24 cellular contexts compared by ENCODE assay signal in the genomic region with DNA sequence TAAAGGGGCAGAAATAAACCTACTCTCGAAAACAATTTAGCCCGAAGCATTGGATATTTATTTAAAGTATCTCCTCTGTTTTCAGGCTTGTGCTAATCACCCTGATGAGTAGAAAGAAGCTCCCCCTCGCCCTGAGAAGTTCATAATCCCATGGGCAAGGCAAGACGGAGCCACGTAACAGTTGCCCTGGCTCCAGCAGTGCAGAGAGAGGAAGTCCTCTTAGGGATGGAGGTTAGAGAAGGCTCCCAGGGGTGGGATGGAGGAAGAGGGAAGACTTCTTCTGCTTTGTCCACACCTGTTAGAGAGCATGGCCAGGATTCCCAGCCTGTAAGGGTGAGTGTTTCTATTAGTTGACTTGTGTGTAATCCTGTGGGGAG. TPM values are rescaled to one million over a fixed set of nuclear protein-coding genes. Genes with fewer than 3 reads are reported as not detected.
DNase-seq lines count a peak whose midpoint lies in the region; ATAC-seq, FAIRE-seq and TF ChIP-seq lines count a peak whose summit lies in the region.
"Had no signal": no experiment of that assay in that cellular context is flagged by ENCODE, and none has a peak within 500 bp of the region (broad histone marks: within the 10 kb centered on the region; RNA-seq: fewer than 3 reads in every experiment).

No MANE protein-coding gene starts in this region.

- no TSS peak for BruUV-seq in GM12878 (replicated peaks; lab: Mats Ljungman, UMichigan)

- H3K27ac ChIP-seq in KMS-11, result no peak overlapping the region
- peak overlapping the region; percentile 68 for H3K27ac ChIP-seq in GM12878 (ENCODE audit: control insufficient read depth, insufficient read depth)
- H3K27ac ChIP-seq in upper lobe of right lung, result no peak overlapping the region
- H3K27ac ChIP-seq: GM23248, HL-60, lower lobe of right lung, prostate gland had no signal

- intact Hi-C loops in GM12878 (cut with micrococcal nuclease; ENCODE audit: unreplicated experiment), result loop anchor here (5.0 kb wide), 1 partner anchor 38 kb away; no protein-coding TSS in a partner anchor
- intact Hi-C loops in upper lobe of right lung (cut with DNase I), result no loop called here

- H3K79me2 ChIP-seq in KMS-11 (ENCODE audit: insufficient read depth, low read depth) (no peaks in the 10 kb centered on the region), GM12878 (ENCODE audit: control insufficient read depth, insufficient read depth, low read length) (no peaks in the 10 kb centered on the region)

- POLR2A ChIA-PET in GM12878 (lab: Charles Lee), result interaction anchor here (0.7 to 2.2 kb wide), 5 partner anchors 10 to 37 kb away, joined by 3 to 22 read pairs (median 5); a partner anchor contains a TSS

- H3K9ac ChIP-seq in KMS-11 (no peak overlapping the region), GM12878 (ENCODE audit: control insufficient read depth, insufficient read depth, low read length) (peak overlapping the region; percentile 67)
- H3K9ac ChIP-seq: GM23248 had no signal

- no peak for TF ChIP-seq POLR2A in GM12878 (IDR thresholded peaks at IDR 0.05; ENCODE audit: low read depth, low read length)

- peak; percentile 7 for FAIRE-seq in GM12878 (lab: Jason Lieb, UNC)

- peaks cover 42% of the 10 kb centered on the region for H3K4me1 Mint-ChIP-seq in activated CD8-positive, alpha-beta memory T cell treated with anti-CD3 and anti-CD28 coated beads, Interleukin-2, amount 10 ng/mL, durations not matched to agents 7 days and 5 days

- no peaks in the 10 kb centered on the region for H3K36me3 Mint-ChIP-seq in activated CD8-positive, alpha-beta memory T cell treated with anti-CD3 and anti-CD28 coated beads, Interleukin-2, amount 10 ng/mL, durations not matched to agents 7 days and 5 days

- RAD21 ChIA-PET in GM12878 (lab: Charles Lee; ENCODE audit: unreplicated experiment), result interaction anchor here (1.3 to 3.5 kb wide), 9 partner anchors 10 to 247 kb away, joined by 4 to 40 read pairs (median 7); no protein-coding TSS in a partner anchor

- H2AFZ ChIP-seq in KMS-11 (ENCODE audit: low read depth) (no peak overlapping the region), GM12878 (ENCODE audit: control insufficient read depth, low read depth, low read length) (peak overlapping the region; percentile 5; the same call in 1 of the 2 replicates)
- H2AFZ ChIP-seq: GM23248 had no signal

- CTCF ChIA-PET in activated CD8-positive, alpha-beta memory T cell treated with anti-CD3 and anti-CD28 coated beads, Interleukin-2, amount 10 ng/mL, durations not matched to agents 7 days and 5 days (lab: Charles Lee), result no interaction called here
- CTCF ChIA-PET in GM12878 (lab: Yijun Ruan, JAX), result interaction anchor here (1.1 to 2.1 kb wide), 6 partner anchors 10 to 247 kb away, joined by 3 to 23 read pairs (median 5); no protein-coding TSS in a partner anchor

- H3K36me3 ChIP-seq in KMS-11 (ENCODE audit: insufficient read depth), result no peaks in the 10 kb centered on the region
- no peaks in the 10 kb centered on the region for H3K36me3 ChIP-seq in GM12878 (ENCODE audit: control insufficient read depth in 2 of 2, insufficient read depth in 2 of 2, low read length in 1 of 2)
- H3K36me3 ChIP-seq in upper lobe of right lung, result no peaks in the 10 kb centered on the region
- H3K36me3 ChIP-seq: lower lobe of right lung, prostate gland had no signal

- in situ Hi-C loops in GM12878 (cut with MboI), result no loop called here

- WGBS in GM12878 (ENCODE audit: insufficient coverage, insufficient replicate concordance, low lambda C conversion rate, missing lambda C conversion rate), result 13% methylated on average over 5 of the region's 5 CpGs

- peak; percentile 9 for ATAC-seq in activated CD8-positive, alpha-beta memory T cell treated with anti-CD3 and anti-CD28 coated beads, Interleukin-2, amount 10 ng/mL, durations not matched to agents 7 days and 5 days
- peak; percentile 1; the same call in 2 of the 3 replicates for ATAC-seq in GM12878
- ATAC-seq in upper lobe of right lung, result no peak
- ATAC-seq in HG02938 (IDR thresholded peaks at IDR 0.05; ENCODE audit: unreplicated experiment), result no peak
- ATAC-seq: heart right ventricle, lower lobe of right lung had no signal

- peaks cover 67% of the 10 kb centered on the region for H3K27me3 Mint-ChIP-seq in activated CD8-positive, alpha-beta memory T cell treated with anti-CD3 and anti-CD28 coated beads, Interleukin-2, amount 10 ng/mL, durations not matched to agents 7 days and 5 days
- H3K27me3 Mint-ChIP-seq: type B pancreatic cell had no signal

- H3K4me2 ChIP-seq in KMS-11 (peak overlapping the region; percentile 7; the same call in 1 of the 2 replicates), GM12878 (ENCODE audit: control insufficient read depth, insufficient read depth) (peak overlapping the region; percentile 86)

- no peak for TF ChIP-seq EP300 in GM12878 (IDR thresholded peaks at IDR 0.05; ENCODE audit: borderline replicate concordance in 1 of 2, control insufficient read depth in 1 of 2, low read depth in 2 of 2, low read length in 2 of 2)

- H3K27ac Mint-ChIP-seq in activated CD8-positive, alpha-beta memory T cell treated with anti-CD3 and anti-CD28 coated beads, Interleukin-2, amount 10 ng/mL, durations not matched to agents 7 days and 5 days, result peak overlapping the region; percentile 6
- H3K27ac Mint-ChIP-seq: type B pancreatic cell had no signal

- peaks cover 52% of the 10 kb centered on the region for H3K4me1 ChIP-seq in KMS-11 (ENCODE audit: low read depth, poor library complexity, severe bottlenecking)
- H3K4me1 ChIP-seq in GM12878 (ENCODE audit: control insufficient read depth, insufficient read depth, low read length), result peaks cover 54% of the 10 kb centered on the region
- peaks cover 15% of the 10 kb centered on the region for H3K4me1 ChIP-seq in upper lobe of right lung

- H3K9me3 ChIP-seq in GM12878 (replicated peaks; ENCODE audit: control insufficient read depth, insufficient read depth, low read length), result no peaks in the 10 kb centered on the region
- no peaks in the 10 kb centered on the region for H3K9me3 ChIP-seq in upper lobe of right lung
- H3K9me3 ChIP-seq: heart right ventricle, lower lobe of right lung, prostate gland had no signal

- DNase-seq in activated CD8-positive, alpha-beta memory T cell treated with anti-CD3 and anti-CD28 coated beads, Interleukin-2, amount 10 ng/mL, durations not matched to agents 7 days and 5 days, result no peak
- DNase-seq in activated CD8-positive, alpha-beta memory T cell treated with anti-CD3 and anti-CD28 coated beads, Interleukin-2, amount 50 U/mL, for 48 hours, result no peak
- DNase-seq in GM12878 (ENCODE audit: low read depth, low spot score) (no peak), AG20443 (ENCODE audit: low spot score) (no peak), upper lobe of right lung (no peak), nucleus accumbens (lab: John Stamatoyannopoulos, UW) (no peak)
- DNase-seq: activated gamma-delta T cell; COR-L47; EL; GM23248; heart right ventricle; lower lobe of right lung; naive thymus-derived CD4-positive, alpha-beta T cell; NCI-H1092; NCI-H2107; NCI-H526; stimulated activated CD4-positive, alpha-beta T cell treated with anti-CD3 and anti-CD28 coated beads, Interleukin-12 subunit alpha, Interleukin-12 subunit beta, amount 100 ng/mL, for 4 hours had no signal

- H3K4me3 ChIP-seq in KMS-11 (IDR thresholded peaks at IDR 0.05; ENCODE audit: insufficient read depth, low read depth, low read length) (no peak overlapping the region), GM12878 (peak overlapping the region; percentile 55; the same call in 1 of the 2 replicates), upper lobe of right lung (no peak overlapping the region)
- H3K4me3 ChIP-seq: GM23248, heart right ventricle, lower lobe of right lung, prostate gland had no signal

- H3K4me3 Mint-ChIP-seq in activated CD8-positive, alpha-beta memory T cell treated with anti-CD3 and anti-CD28 coated beads, Interleukin-2, amount 10 ng/mL, durations not matched to agents 7 days and 5 days, result no peak overlapping the region
- H3K4me3 Mint-ChIP-seq: naive thymus-derived CD4-positive, alpha-beta T cell; type B pancreatic cell had no signal

- no peak for TF ChIP-seq CTCF in KMS-11 (conservative IDR thresholded peaks at IDR 0.05; ENCODE audit: low read depth, low read length)
- no peak for TF ChIP-seq CTCF in GM12878 (IDR thresholded peaks at IDR 0.05 in 2 of 3, conservative IDR thresholded peaks at IDR 0.05 in 1 of 3; ENCODE audit: control insufficient read depth in 2 of 3, extremely low read depth in 1 of 3, insufficient read depth in 1 of 3, low read depth in 3 of 3, low read length in 3 of 3)
- TF ChIP-seq CTCF in upper lobe of right lung (IDR thresholded peaks at IDR 0.05), result no peak

- H3K27me3 ChIP-seq in KMS-11 (ENCODE audit: insufficient read depth, low read depth) (no peaks in the 10 kb centered on the region), GM12878 (replicated peaks in 1 of 2; ENCODE audit: control insufficient read depth in 2 of 2, insufficient read depth in 2 of 2, low read length in 1 of 2) (no peaks in the 10 kb centered on the region), upper lobe of right lung (peaks cover 35% of the 10 kb centered on the region)

- SMC1A ChIA-PET in GM12878 (lab: Charles Lee; ENCODE audit: uncharacterized antibody, unreplicated experiment), result interaction anchor here (0.6 to 16.6 kb wide), 14 partner anchors 9 to 247 kb away, joined by 3 to 208 read pairs (median 4); no protein-coding TSS in a partner anchor

- H4K20me1 ChIP-seq in KMS-11 (ENCODE audit: insufficient read depth), result no peaks in the 10 kb centered on the region
- no peaks in the 10 kb centered on the region for H4K20me1 ChIP-seq in GM12878 (ENCODE audit: control insufficient read depth, insufficient read depth)

- no peak for TF ChIP-seq RAD21 in GM12878 (IDR thresholded peaks at IDR 0.05; ENCODE audit: insufficient read depth, low read depth, low read length)

- no peaks in the 10 kb centered on the region for H3K9me3 Mint-ChIP-seq in activated CD8-positive, alpha-beta memory T cell treated with anti-CD3 and anti-CD28 coated beads, Interleukin-2, amount 10 ng/mL, durations not matched to agents 7 days and 5 days (ENCODE audit: low read depth)
- H3K9me3 Mint-ChIP-seq: naive thymus-derived CD4-positive, alpha-beta T cell; type B pancreatic cell had no signal

RNA-seq across cellular contexts. Expression of a gene that starts 3.4 kb away (rescaled TPM):
- under 1 TPM in 1 of 2 experiments, not detected in 1; 0.35 TPM for total RNA-seq in activated CD8-positive, alpha-beta memory T cell treated with anti-CD3 and anti-CD28 coated beads, Interleukin-2, amount 10 ng/mL, durations not matched to agents 7 days and 5 days
- total RNA-seq in GM12878 (2013; cell fraction: nucleolus; rRNA removed), result 0.33 TPM in 1 of 2 replicates, not detected in the other
- total RNA-seq in GM12878 (2014; rRNA removed) (not detected in 2 replicates), GM12878 (2014; rRNA removed; fragmentation: Illumina TruSeq; extraction: Trizol) (not detected in 2 replicates), GM12878 (2021) (not detected in 2 replicates), upper lobe of right lung (0.32 TPM)
- not detected for polyA plus RNA-seq in GM12878 (2011; ENCODE audit: low read depth)
- polyA plus RNA-seq in GM12878 (2011; rRNA removed) (not detected in 2 replicates), GM12878 (2014; fragmentation: Illumina TruSeq; extraction: Trizol) (not detected in 2 replicates), GM12878 (2014; fragmentation: Nextera tagmentation; extraction: Ambion mirVana) (not detected), GM12878 (2014; rRNA removed) (not detected in 2 replicates), GM12878 (2016; fragmentation: Nextera tagmentation; extraction: Ambion mirVana) (not detected)
- 0.06 and 0.13 TPM in 2 replicates for polyA plus RNA-seq in GM12878 (2011; cell fraction: cytosol; rRNA removed)
- polyA plus RNA-seq in GM12878 (2011; cell fraction: nucleus; rRNA removed), result 0.42 TPM in 2 replicates
- polyA plus RNA-seq in GM12878 (2012), result 0.18 and 0.22 TPM in 2 replicates
- not detected in 2 replicates for polyA minus RNA-seq in GM12878 (2011; rRNA and poly(A)+ RNA removed)
- not detected in 2 replicates for polyA minus RNA-seq in GM12878 (2011; cell fraction: cytosol; rRNA and poly(A)+ RNA removed)
- polyA minus RNA-seq in GM12878 (2011; cell fraction: nucleus; rRNA and poly(A)+ RNA removed), result 0.48 TPM in 1 of 2 replicates, not detected in the other
- total RNA-seq: A673, GM23248, heart right ventricle, RPMI7951 had no signal
- polyA plus RNA-seq: GM23248, heart right ventricle had no signal

RNA-seq across cellular contexts. Expression of a gene that starts 25.3 kb away (rescaled TPM):
- total RNA-seq in activated CD8-positive, alpha-beta memory T cell treated with anti-CD3 and anti-CD28 coated beads, Interleukin-2, amount 10 ng/mL, durations not matched to agents 7 days and 5 days, result 1 to 10 TPM in 1 of 2 experiments, under 1 TPM in 1; 0.15 to 2.6 TPM
- 50.9 and 53.6 TPM in 2 replicates for total RNA-seq in GM12878 (2013; cell fraction: nucleolus; rRNA removed)
- total RNA-seq in GM12878 (2014; rRNA removed), result 9.8 and 13.0 TPM in 2 replicates
- total RNA-seq in GM12878 (2014; rRNA removed; fragmentation: Illumina TruSeq; extraction: Trizol), result 3.9 and 4.4 TPM in 2 replicates
- total RNA-seq in GM12878 (2021), result 14.0 and 14.8 TPM in 2 replicates
- polyA plus RNA-seq in GM12878 (2011; ENCODE audit: low read depth), result 1.6 TPM
- polyA plus RNA-seq in GM12878 (2011; rRNA removed), result 8.1 and 12.9 TPM in 2 replicates
- 18.6 and 22.9 TPM in 2 replicates for polyA plus RNA-seq in GM12878 (2011; cell fraction: cytosol; rRNA removed)
- polyA plus RNA-seq in GM12878 (2011; cell fraction: nucleus; rRNA removed), result 40.8 and 44.8 TPM in 2 replicates
- polyA plus RNA-seq in GM12878 (2012), result 2.3 and 4.3 TPM in 2 replicates
- polyA plus RNA-seq in GM12878 (2014; fragmentation: Illumina TruSeq; extraction: Trizol), result 7.5 and 9.2 TPM in 2 replicates
- 1 to 10 TPM; 7.0 to 9.9 TPM for polyA plus RNA-seq in GM12878 (2014; fragmentation: Nextera tagmentation; extraction: Ambion mirVana)
- polyA plus RNA-seq in GM12878 (2014; rRNA removed), result 12.2 and 15.4 TPM in 2 replicates
- 1 to 10 TPM; 3.6 to 5.3 TPM for polyA plus RNA-seq in GM12878 (2016; fragmentation: Nextera tagmentation; extraction: Ambion mirVana)
- 8.8 and 10.5 TPM in 2 replicates for polyA minus RNA-seq in GM12878 (2011; rRNA and poly(A)+ RNA removed)
- polyA minus RNA-seq in GM12878 (2011; cell fraction: cytosol; rRNA and poly(A)+ RNA removed), result 7.1 and 7.9 TPM in 2 replicates
- 7.9 and 9.5 TPM in 2 replicates for polyA minus RNA-seq in GM12878 (2011; cell fraction: nucleus; rRNA and poly(A)+ RNA removed)
- 9.0 TPM for total RNA-seq in upper lobe of right lung
- total RNA-seq: GM23248 had no signal
- polyA plus RNA-seq: GM23248; naive thymus-derived CD4-positive, alpha-beta T cell had no signal

Comparison
In these comparisons a context has a peak if more than half of its experiments do, and no peak if none do; other contexts are left out.
1. ATAC-seq: peak in activated CD8-positive, alpha-beta memory T cell treated with anti-CD3 and anti-CD28 coated beads, Interleukin-2, amount 10 ng/mL, durations not matched to agents 7 days and 5 days (single experiment) and GM12878 (single experiment); none in upper lobe of right lung (single experiment) and HG02938 (single experiment).